ENCODE assay signal across 8 cellular contexts in genomic region chr9:137218754-137219271, GRCh38. TPM values are rescaled to one million over a fixed set of nuclear protein-coding genes. Genes with fewer than 3 reads are reported as not detected.
DNase-seq lines count a peak whose midpoint lies in the region; ATAC-seq, FAIRE-seq and TF ChIP-seq lines count a peak whose summit lies in the region.
"Had no signal": no experiment of that assay in that cellular context is flagged by ENCODE, and none has a peak within 500 bp of the region (broad histone marks: within the 10 kb centered on the region; RNA-seq: fewer than 3 reads in every experiment).

No MANE protein-coding gene starts in this region.

- no peak for ATAC-seq in GM12878

- no peaks in the 10 kb centered on the region for H3K79me2 ChIP-seq in GM12878 (ENCODE audit: control insufficient read depth, insufficient read depth, low read length)

- no peak overlapping the region for H2AFZ ChIP-seq in GM12878 (ENCODE audit: control insufficient read depth, low read depth, low read length)

- peak overlapping the region; percentile 57 for H3K4me3 Mint-ChIP-seq in neural crest cell
- no peak overlapping the region for H3K4me3 Mint-ChIP-seq in activated CD4-positive, alpha-beta memory T cell treated with anti-CD3 and anti-CD28 coated beads for 36 hours

- WGBS in GM12878 (ENCODE audit: insufficient coverage, insufficient replicate concordance, low lambda C conversion rate, missing lambda C conversion rate), result 84% methylated on average over 11 of the region's 12 CpGs

- H3K4me1 ChIP-seq in GM12878 (ENCODE audit: control insufficient read depth, insufficient read depth, low read length), result peaks cover 5% of the 10 kb centered on the region; the same call in 1 of the 2 replicates

- RAD21 ChIA-PET in GM12878 (lab: Charles Lee; ENCODE audit: unreplicated experiment), result no interaction called here

- no peaks in the 10 kb centered on the region for H3K9me3 ChIP-seq in GM12878 (replicated peaks; ENCODE audit: control insufficient read depth, insufficient read depth, low read length)

- POLR2A ChIA-PET in GM12878 (lab: Charles Lee), result interaction anchor here (0.6 to 1.4 kb wide), 4 partner anchors 18 to 191 kb away, joined by 4 to 8 read pairs (median 4); partner anchors contain the start of gene TPRN
- POLR2A ChIA-PET in activated CD4-positive, alpha-beta memory T cell treated with anti-CD3 and anti-CD28 coated beads for 36 hours (lab: Charles Lee), result interaction anchor here (1.7 kb wide), 1 partner anchor 30 kb away, joined by 6 read pairs; the partner anchor contains the start of gene SSNA1

- H3K27me3 Mint-ChIP-seq in neural crest cell (ENCODE audit: low read depth), result peaks cover 2% of the 10 kb centered on the region
- H3K27me3 Mint-ChIP-seq in activated CD4-positive, alpha-beta memory T cell treated with anti-CD3 and anti-CD28 coated beads for 36 hours, result no peaks in the 10 kb centered on the region

- H3K27ac ChIP-seq in GM12878 (ENCODE audit: control insufficient read depth, insufficient read depth), result no peak overlapping the region

- in situ Hi-C loops in GM12878 (cut with MboI), result no loop called here

- H3K9me3 Mint-ChIP-seq in neural crest cell, result no peaks in the 10 kb centered on the region
- H3K9me3 Mint-ChIP-seq in activated CD4-positive, alpha-beta memory T cell treated with anti-CD3 and anti-CD28 coated beads for 36 hours, result no peaks in the 10 kb centered on the region

- H3K4me2 ChIP-seq in GM12878 (ENCODE audit: control insufficient read depth, insufficient read depth), result no peak overlapping the region

- SMC1A ChIA-PET in GM12878 (lab: Charles Lee; ENCODE audit: uncharacterized antibody, unreplicated experiment), result no interaction called here

- intact Hi-C loops in GM12878 (cut with micrococcal nuclease; ENCODE audit: unreplicated experiment), result no loop called here
- intact Hi-C loops in activated CD4-positive, alpha-beta memory T cell treated with anti-CD3 and anti-CD28 coated beads for 36 hours (cut with micrococcal nuclease), result no loop called here

- TF ChIP-seq POLR2A in GM12878 (IDR thresholded peaks at IDR 0.05; ENCODE audit: low read depth, low read length), result peak; percentile 39; the same call in 1 of the 2 replicates

- H3K9ac ChIP-seq in GM12878 (ENCODE audit: control insufficient read depth, insufficient read depth, low read length), result no peak overlapping the region

- no peaks in the 10 kb centered on the region for H3K4me1 Mint-ChIP-seq in neural crest cell
- H3K4me1 Mint-ChIP-seq in activated CD4-positive, alpha-beta memory T cell treated with anti-CD3 and anti-CD28 coated beads for 36 hours (ENCODE audit: low read depth), result peaks cover 3% of the 10 kb centered on the region

- TF ChIP-seq CTCF in GM12878 (IDR thresholded peaks at IDR 0.05 in 2 of 3, conservative IDR thresholded peaks at IDR 0.05 in 1 of 3; ENCODE audit: control insufficient read depth in 2 of 3, extremely low read depth in 1 of 3, insufficient read depth in 1 of 3, low read depth in 3 of 3, low read length in 3 of 3) (no peak), neural crest cell (conservative IDR thresholded peaks at IDR 0.05) (no peak)

- no peak for TF ChIP-seq RAD21 in GM12878 (IDR thresholded peaks at IDR 0.05; ENCODE audit: insufficient read depth, low read depth, low read length)

- no peak overlapping the region for H3K4me3 ChIP-seq in GM12878

- CTCF ChIA-PET in GM12878 (lab: Yijun Ruan, JAX), result no interaction called here
- CTCF ChIA-PET in activated CD4-positive, alpha-beta memory T cell treated with anti-CD3 and anti-CD28 coated beads for 36 hours (lab: Charles Lee), result no interaction called here

- TF ChIP-seq EP300 in GM12878 (IDR thresholded peaks at IDR 0.05; ENCODE audit: borderline replicate concordance in 1 of 2, control insufficient read depth in 1 of 2, low read depth in 2 of 2, low read length in 2 of 2), result no peak

- DNase-seq in HuH-7.5 (ENCODE audit: low spot score), result peak; percentile 80
- DNase-seq in GM12878 (ENCODE audit: low read depth, low spot score), result no peak
- DNase-seq in neural crest cell (ENCODE audit: low read depth, low spot score), result no peak
- no peak for DNase-seq in SIG-M5 (lab: John Stamatoyannopoulos, UW)
- DNase-seq in activated naive CD4-positive, alpha-beta T cell (lab: John Stamatoyannopoulos, UW), result no peak
- DNase-seq in activated CD4-positive, alpha-beta memory T cell treated with anti-CD3 and anti-CD28 coated beads for 36 hours, result no peak
- DNase-seq: NCI-H446 treated with DMSO at 0.1 percent for 48 hours, nucleus accumbens had no signal

- H3K36me3 Mint-ChIP-seq in neural crest cell (ENCODE audit: low read depth), result no peaks in the 10 kb centered on the region
- H3K36me3 Mint-ChIP-seq in activated CD4-positive, alpha-beta memory T cell treated with anti-CD3 and anti-CD28 coated beads for 36 hours, result peaks cover 3% of the 10 kb centered on the region

- H4K20me1 ChIP-seq in GM12878 (ENCODE audit: control insufficient read depth, insufficient read depth), result no peaks in the 10 kb centered on the region

- no peak for FAIRE-seq in GM12878 (lab: Jason Lieb, UNC)

- peaks cover 0 to 2% of the 10 kb centered on the region in 2 experiments; a peak in 2 of 4 replicates for H3K36me3 ChIP-seq in GM12878 (ENCODE audit: control insufficient read depth in 2 of 2, insufficient read depth in 2 of 2, low read length in 1 of 2)

- H3K27ac Mint-ChIP-seq in neural crest cell (ENCODE audit: unreplicated experiment), result no peak overlapping the region
- no peak overlapping the region for H3K27ac Mint-ChIP-seq in activated CD4-positive, alpha-beta memory T cell treated with anti-CD3 and anti-CD28 coated beads for 36 hours

- no peaks in the 10 kb centered on the region for H3K27me3 ChIP-seq in GM12878 (replicated peaks in 1 of 2; ENCODE audit: control insufficient read depth in 2 of 2, insufficient read depth in 2 of 2, low read length in 1 of 2)

- BruUV-seq in GM12878 (replicated peaks; lab: Mats Ljungman, UMichigan), result no TSS peak

RNA-seq across cellular contexts. Expression of gene RNF208, which starts 3.2 kb away (rescaled TPM):
- total RNA-seq in GM12878 (2013; cell fraction: nucleolus; rRNA removed), result 0.83 and 1.1 TPM in 2 replicates
- total RNA-seq in GM12878 (2014; rRNA removed) (0.73 and 0.87 TPM in 2 replicates), GM12878 (2014; rRNA removed; fragmentation: Illumina TruSeq; extraction: Trizol) (0.13 and 0.14 TPM in 2 replicates), GM12878 (2021) (10.7 and 12.0 TPM in 2 replicates), neural crest cell (9.7 and 10.1 TPM in 2 replicates)
- polyA plus RNA-seq in GM12878 (2011; ENCODE audit: low read depth), result 3.0 TPM
- polyA plus RNA-seq in GM12878 (2011; rRNA removed) (0.16 and 0.30 TPM in 2 replicates), GM12878 (2014; fragmentation: Illumina TruSeq; extraction: Trizol) (0.62 TPM in 1 of 2 replicates, not detected in the other), GM12878 (2014; fragmentation: Nextera tagmentation; extraction: Ambion mirVana) (under 1 TPM; 0.06 to 0.80 TPM), GM12878 (2014; rRNA removed) (4.6 and 5.4 TPM in 2 replicates), GM12878 (2016; fragmentation: Nextera tagmentation; extraction: Ambion mirVana) (1 to 10 TPM; 1.0 to 1.2 TPM)
- polyA plus RNA-seq in GM12878 (2011; cell fraction: cytosol; rRNA removed), result 0.82 and 1.2 TPM in 2 replicates
- 17.9 and 19.5 TPM in 2 replicates for polyA plus RNA-seq in GM12878 (2011; cell fraction: nucleus; rRNA removed)
- polyA plus RNA-seq in GM12878 (2012), result 9.5 and 9.8 TPM in 2 replicates
- 0.62 TPM in 1 of 2 replicates, not detected in the other for polyA minus RNA-seq in GM12878 (2011; rRNA and poly(A)+ RNA removed)
- polyA minus RNA-seq in GM12878 (2011; cell fraction: cytosol; rRNA and poly(A)+ RNA removed), result 4.1 and 6.0 TPM in 2 replicates
- 1.2 and 2.4 TPM in 2 replicates for polyA minus RNA-seq in GM12878 (2011; cell fraction: nucleus; rRNA and poly(A)+ RNA removed)
- total RNA-seq in activated CD4-positive, alpha-beta memory T cell treated with anti-CD3 and anti-CD28 coated beads for 36 hours, result 1 to 10 TPM; 3.4 to 4.4 TPM

RNA-seq across cellular contexts. Expression of gene CYSRT1, which starts 6.2 kb away (rescaled TPM):
- total RNA-seq in GM12878 (2013; cell fraction: nucleolus; rRNA removed), result 1.2 and 1.5 TPM in 2 replicates
- total RNA-seq in GM12878 (2014; rRNA removed) (1.9 and 2.8 TPM in 2 replicates), GM12878 (2014; rRNA removed; fragmentation: Illumina TruSeq; extraction: Trizol) (0.46 and 0.67 TPM in 2 replicates), GM12878 (2021) (0.97 and 1.6 TPM in 2 replicates), neural crest cell (1.2 and 1.6 TPM in 2 replicates)
- not detected for polyA plus RNA-seq in GM12878 (2011; ENCODE audit: low read depth)
- polyA plus RNA-seq in GM12878 (2011; rRNA removed) (0.58 and 0.73 TPM in 2 replicates), GM12878 (2014; fragmentation: Illumina TruSeq; extraction: Trizol) (0.34 TPM in 1 of 2 replicates, not detected in the other), GM12878 (2014; fragmentation: Nextera tagmentation; extraction: Ambion mirVana) (under 1 TPM in 1 of 2 experiments, not detected in 1; 0.24 TPM), GM12878 (2014; rRNA removed) (2.8 and 3.1 TPM in 2 replicates), GM12878 (2016; fragmentation: Nextera tagmentation; extraction: Ambion mirVana) (1 to 10 TPM; 3.0 to 3.6 TPM)
- 1.3 and 3.0 TPM in 2 replicates for polyA plus RNA-seq in GM12878 (2011; cell fraction: cytosol; rRNA removed)
- polyA plus RNA-seq in GM12878 (2011; cell fraction: nucleus; rRNA removed), result 2.5 and 4.4 TPM in 2 replicates
- polyA plus RNA-seq in GM12878 (2012), result 0.47 and 0.76 TPM in 2 replicates
- 0.37 and 0.77 TPM in 2 replicates for polyA minus RNA-seq in GM12878 (2011; rRNA and poly(A)+ RNA removed)
- polyA minus RNA-seq in GM12878 (2011; cell fraction: cytosol; rRNA and poly(A)+ RNA removed), result 0.73 TPM in 1 of 2 replicates, not detected in the other
- polyA minus RNA-seq in GM12878 (2011; cell fraction: nucleus; rRNA and poly(A)+ RNA removed), result 0.73 and 1.8 TPM in 2 replicates
- total RNA-seq in activated CD4-positive, alpha-beta memory T cell treated with anti-CD3 and anti-CD28 coated beads for 36 hours, result under 1 TPM; 0.21 to 0.70 TPM

RNA-seq across cellular contexts. Expression of gene RNF224, which starts 8.5 kb away (rescaled TPM):
- total RNA-seq in GM12878 (2013; cell fraction: nucleolus; rRNA removed), result 0.42 TPM in 1 of 2 replicates, not detected in the other
- total RNA-seq in GM12878 (2014; rRNA removed) (not detected in 2 replicates), GM12878 (2014; rRNA removed; fragmentation: Illumina TruSeq; extraction: Trizol) (not detected in 2 replicates), GM12878 (2021) (not detected in 2 replicates), neural crest cell (0.16 TPM in 1 of 2 replicates, not detected in the other)
- polyA plus RNA-seq in GM12878 (2011; ENCODE audit: low read depth), result not detected
- polyA plus RNA-seq in GM12878 (2011; rRNA removed) (not detected in 2 replicates), GM12878 (2014; fragmentation: Illumina TruSeq; extraction: Trizol) (not detected in 2 replicates), GM12878 (2014; fragmentation: Nextera tagmentation; extraction: Ambion mirVana) (not detected), GM12878 (2014; rRNA removed) (not detected in 2 replicates), GM12878 (2016; fragmentation: Nextera tagmentation; extraction: Ambion mirVana) (not detected)
- 0.03 TPM in 1 of 2 replicates, not detected in the other for polyA plus RNA-seq in GM12878 (2011; cell fraction: cytosol; rRNA removed)
- 0.25 and 0.32 TPM in 2 replicates for polyA plus RNA-seq in GM12878 (2011; cell fraction: nucleus; rRNA removed)
- 0.10 and 0.22 TPM in 2 replicates for polyA plus RNA-seq in GM12878 (2012)
- not detected in 2 replicates for polyA minus RNA-seq in GM12878 (2011; rRNA and poly(A)+ RNA removed)
- not detected in 2 replicates for polyA minus RNA-seq in GM12878 (2011; cell fraction: cytosol; rRNA and poly(A)+ RNA removed)
- 0.24 and 0.38 TPM in 2 replicates for polyA minus RNA-seq in GM12878 (2011; cell fraction: nucleus; rRNA and poly(A)+ RNA removed)
- total RNA-seq in activated CD4-positive, alpha-beta memory T cell treated with anti-CD3 and anti-CD28 coated beads for 36 hours, result not detected

RNA-seq across cellular contexts. Expression of gene SLC34A3, which starts 11.9 kb away (rescaled TPM):
- total RNA-seq in GM12878 (2013; cell fraction: nucleolus; rRNA removed), result not detected in 2 replicates
- total RNA-seq in GM12878 (2014; rRNA removed) (not detected in 2 replicates), GM12878 (2014; rRNA removed; fragmentation: Illumina TruSeq; extraction: Trizol) (not detected in 2 replicates), GM12878 (2021) (not detected in 2 replicates), neural crest cell (not detected in 2 replicates)
- polyA plus RNA-seq in GM12878 (2011; ENCODE audit: low read depth), result not detected
- polyA plus RNA-seq in GM12878 (2011; rRNA removed) (not detected in 2 replicates), GM12878 (2014; fragmentation: Illumina TruSeq; extraction: Trizol) (not detected in 2 replicates), GM12878 (2014; fragmentation: Nextera tagmentation; extraction: Ambion mirVana) (not detected), GM12878 (2014; rRNA removed) (not detected in 2 replicates), GM12878 (2016; fragmentation: Nextera tagmentation; extraction: Ambion mirVana) (not detected)
- polyA plus RNA-seq in GM12878 (2011; cell fraction: cytosol; rRNA removed), result not detected in 2 replicates
- 0.09 TPM in 2 replicates for polyA plus RNA-seq in GM12878 (2011; cell fraction: nucleus; rRNA removed)
- not detected in 2 replicates for polyA plus RNA-seq in GM12878 (2012)
- not detected in 2 replicates for polyA minus RNA-seq in GM12878 (2011; rRNA and poly(A)+ RNA removed)
- not detected in 2 replicates for polyA minus RNA-seq in GM12878 (2011; cell fraction: cytosol; rRNA and poly(A)+ RNA removed)
- polyA minus RNA-seq in GM12878 (2011; cell fraction: nucleus; rRNA and poly(A)+ RNA removed), result not detected in 2 replicates
- total RNA-seq in activated CD4-positive, alpha-beta memory T cell treated with anti-CD3 and anti-CD28 coated beads for 36 hours, result not detected

RNA-seq across cellular contexts. Expression of gene NDOR1, which starts 13.3 kb away (rescaled TPM):
- 12.2 and 16.1 TPM in 2 replicates for total RNA-seq in GM12878 (2013; cell fraction: nucleolus; rRNA removed)
- total RNA-seq in GM12878 (2014; rRNA removed) (10.8 and 16.3 TPM in 2 replicates), GM12878 (2014; rRNA removed; fragmentation: Illumina TruSeq; extraction: Trizol) (4.6 and 5.9 TPM in 2 replicates), GM12878 (2021) (28.2 and 32.9 TPM in 2 replicates), neural crest cell (36.6 and 39.4 TPM in 2 replicates)
- 2.6 TPM for polyA plus RNA-seq in GM12878 (2011; ENCODE audit: low read depth)
- polyA plus RNA-seq in GM12878 (2011; rRNA removed) (1.7 and 5.4 TPM in 2 replicates), GM12878 (2014; fragmentation: Illumina TruSeq; extraction: Trizol) (0.86 and 3.4 TPM in 2 replicates), GM12878 (2014; fragmentation: Nextera tagmentation; extraction: Ambion mirVana) (under 1 TPM; 0.04 to 0.05 TPM), GM12878 (2014; rRNA removed) (28.1 and 30.2 TPM in 2 replicates), GM12878 (2016; fragmentation: Nextera tagmentation; extraction: Ambion mirVana) (10 to 100 TPM; 18.0 to 21.7 TPM)
- 8.3 and 11.0 TPM in 2 replicates for polyA plus RNA-seq in GM12878 (2011; cell fraction: cytosol; rRNA removed)
- 75.0 and 108 TPM in 2 replicates for polyA plus RNA-seq in GM12878 (2011; cell fraction: nucleus; rRNA removed)
- polyA plus RNA-seq in GM12878 (2012), result 9.7 and 10.0 TPM in 2 replicates
- polyA minus RNA-seq in GM12878 (2011; rRNA and poly(A)+ RNA removed), result 2.3 and 5.5 TPM in 2 replicates
- polyA minus RNA-seq in GM12878 (2011; cell fraction: cytosol; rRNA and poly(A)+ RNA removed), result 4.3 and 4.5 TPM in 2 replicates
- 10.3 and 16.6 TPM in 2 replicates for polyA minus RNA-seq in GM12878 (2011; cell fraction: nucleus; rRNA and poly(A)+ RNA removed)
- 10 to 100 TPM; 29.4 to 31.3 TPM for total RNA-seq in activated CD4-positive, alpha-beta memory T cell treated with anti-CD3 and anti-CD28 coated beads for 36 hours
